ENCODE assay signal across 1 cellular context in genomic region chr1:184878602-184879001, GRCh38.
TF ChIP-seq lines count a peak whose summit lies in the region.

No MANE protein-coding gene starts in this region.

TF ChIP-seq in GM12878, 131 proteins besides CTCF, POLR2A, EP300 and RAD21 (continued from another document):
- TF ChIP-seq PAX5 (IDR thresholded peaks at IDR 0.05; ENCODE audit: borderline replicate concordance, low read depth, low read length) (no peak), STAT1 (conservative IDR thresholded peaks at IDR 0.05) (no peak), IKZF2 (IDR thresholded peaks at IDR 0.05) (0 out of 4 replicates have a peak, but pooled peaks of 1 of the 2 experiments have one; percentile 14), ZBTB33 (IDR thresholded peaks at IDR 0.05) (no peak), SUZ12 (IDR thresholded peaks at IDR 0.05; ENCODE audit: unreplicated experiment) (no peak), RCOR1 (conservative IDR thresholded peaks at IDR 0.05; ENCODE audit: low read depth, low read length) (no peak), TBL1XR1 (IDR thresholded peaks at IDR 0.05; ENCODE audit: low read depth, low read length) (no peak), NR2F1 (conservative IDR thresholded peaks at IDR 0.05) (0 out of 2 replicates have a peak, but pooled peaks have one; percentile 29), MTA2 (IDR thresholded peaks at IDR 0.05; ENCODE audit: low read depth) (peak; percentile 23; the same call in 1 of the 2 replicates)
TF ChIP-seq in GM12878: peak in this region for 3.
